In genomic region chr6:33192105-33192646, GRCh38 we compare ENCODE assay signal across 8 cellular contexts. TPM values are rescaled to one million over a fixed set of nuclear protein-coding genes. Genes with fewer than 3 reads are reported as not detected.
DNase-seq lines count a peak whose midpoint lies in the region; ATAC-seq and TF ChIP-seq lines count a peak whose summit lies in the region.

TSS of gene COL11A2 (minus strand) at chr6:33192467. CDS start at chr6:33192240, 227 bp downstream.

- H3K27ac Mint-ChIP-seq in activated naive CD4-positive, alpha-beta T cell treated with anti-CD3 and anti-CD28 coated beads for 36 hours = no peak within 1 kb of the TSS
- no peak within 1 kb of the TSS for H3K27ac Mint-ChIP-seq in dendritic cell treated with granulocyte-macrophage colony-stimulating factor and Interleukin-4, amounts not matched to agents 40 ng/mL and 50 ng/mL, for 4 days
- H3K27ac Mint-ChIP-seq in mesothelial cell of epicardium (no peak within 1 kb of the TSS), type B pancreatic cell (no peak within 1 kb of the TSS)

- no peak for DNase-seq in activated naive CD4-positive, alpha-beta T cell treated with anti-CD3 and anti-CD28 coated beads for 36 hours
- DNase-seq in activated naive CD4-positive, alpha-beta T cell treated with Interleukin-2 at 50 U/mL for 16 hours = no peak
- DNase-seq in mesothelial cell of epicardium (ENCODE audit: low spot score in 2 of 2, unreplicated experiment in 2 of 2) (no peak), type B pancreatic cell (ENCODE audit: extremely low spot score, unreplicated experiment) (no peak), NCI-H2107 treated with DMSO at 0.1 percent for 48 hours (lab: John Stamatoyannopoulos, UW; ENCODE audit: unreplicated experiment) (no peak), AG20443 (ENCODE audit: low spot score) (no peak)

- H3K36me3 Mint-ChIP-seq in activated naive CD4-positive, alpha-beta T cell treated with anti-CD3 and anti-CD28 coated beads for 36 hours (ENCODE audit: low read depth) = peaks cover 20% of the 10 kb centered on the region
- peaks cover 34% of the 10 kb centered on the region for H3K36me3 Mint-ChIP-seq in dendritic cell treated with granulocyte-macrophage colony-stimulating factor and Interleukin-4, amounts not matched to agents 40 ng/mL and 50 ng/mL, for 4 days (ENCODE audit: low read depth)
- peaks cover 13% of the 10 kb centered on the region for H3K36me3 Mint-ChIP-seq in mesothelial cell of epicardium
- H3K36me3 Mint-ChIP-seq in type B pancreatic cell = peaks cover 15% of the 10 kb centered on the region

- H3K4me3 Mint-ChIP-seq in activated naive CD4-positive, alpha-beta T cell treated with anti-CD3 and anti-CD28 coated beads for 36 hours = peak within 1 kb of the TSS; percentile 61
- peak within 1 kb of the TSS; percentile 68 for H3K4me3 Mint-ChIP-seq in dendritic cell treated with granulocyte-macrophage colony-stimulating factor and Interleukin-4, amounts not matched to agents 40 ng/mL and 50 ng/mL, for 4 days
- H3K4me3 Mint-ChIP-seq in mesothelial cell of epicardium = peak within 1 kb of the TSS; percentile 70
- H3K4me3 Mint-ChIP-seq in type B pancreatic cell = peak within 1 kb of the TSS; percentile 87

- H3K4me1 Mint-ChIP-seq in activated naive CD4-positive, alpha-beta T cell treated with anti-CD3 and anti-CD28 coated beads for 36 hours (ENCODE audit: low read depth) = peaks cover 17% of the 10 kb centered on the region
- peaks cover 27% of the 10 kb centered on the region for H3K4me1 Mint-ChIP-seq in dendritic cell treated with granulocyte-macrophage colony-stimulating factor and Interleukin-4, amounts not matched to agents 40 ng/mL and 50 ng/mL, for 4 days (ENCODE audit: low read depth)
- H3K4me1 Mint-ChIP-seq in mesothelial cell of epicardium = peaks cover 14% of the 10 kb centered on the region
- peaks cover 38% of the 10 kb centered on the region for H3K4me1 Mint-ChIP-seq in type B pancreatic cell (ENCODE audit: unreplicated experiment)

- CTCF ChIA-PET in activated naive CD4-positive, alpha-beta T cell treated with anti-CD3 and anti-CD28 coated beads for 36 hours (lab: Charles Lee) = no interaction called here

- no peaks in the 10 kb centered on the region for H3K9me3 Mint-ChIP-seq in activated naive CD4-positive, alpha-beta T cell treated with anti-CD3 and anti-CD28 coated beads for 36 hours
- no peaks in the 10 kb centered on the region for H3K9me3 Mint-ChIP-seq in dendritic cell treated with granulocyte-macrophage colony-stimulating factor and Interleukin-4, amounts not matched to agents 40 ng/mL and 50 ng/mL, for 4 days
- H3K9me3 Mint-ChIP-seq in mesothelial cell of epicardium (no peaks in the 10 kb centered on the region), type B pancreatic cell (no peaks in the 10 kb centered on the region)

- TF ChIP-seq CTCF in mesothelial cell of epicardium (IDR thresholded peaks at IDR 0.05; ENCODE audit: unreplicated experiment) (no peak), type B pancreatic cell (conservative IDR thresholded peaks at IDR 0.05) (no peak)

- intact Hi-C loops in activated naive CD4-positive, alpha-beta T cell treated with anti-CD3 and anti-CD28 coated beads for 36 hours (cut with micrococcal nuclease) = loop anchor here (10.0 kb wide), 1 partner anchor 1053 kb away; the partner anchor contains the start of gene SMIM29
- intact Hi-C loops in dendritic cell treated with granulocyte-macrophage colony-stimulating factor and Interleukin-4, amounts not matched to agents 40 ng/mL and 50 ng/mL, for 4 days (cut with micrococcal nuclease) = no loop called here

- peaks cover 9% of the 10 kb centered on the region for H3K27me3 Mint-ChIP-seq in activated naive CD4-positive, alpha-beta T cell treated with anti-CD3 and anti-CD28 coated beads for 36 hours (ENCODE audit: low read depth)
- H3K27me3 Mint-ChIP-seq in dendritic cell treated with granulocyte-macrophage colony-stimulating factor and Interleukin-4, amounts not matched to agents 40 ng/mL and 50 ng/mL, for 4 days = peaks cover 59% of the 10 kb centered on the region
- H3K27me3 Mint-ChIP-seq in mesothelial cell of epicardium (ENCODE audit: low read depth) = peaks cover 13% of the 10 kb centered on the region
- H3K27me3 Mint-ChIP-seq in type B pancreatic cell = peaks cover 41% of the 10 kb centered on the region

- no peak for ATAC-seq in HG02973 (IDR thresholded peaks at IDR 0.05; ENCODE audit: unreplicated experiment)

RNA-seq across cellular contexts. Expression of gene COL11A2, which starts in this region (rescaled TPM):
- 1 to 10 TPM in 1 of 2 experiments, under 1 TPM in 1; 0.88 to 1.4 TPM for total RNA-seq in activated naive CD4-positive, alpha-beta T cell treated with anti-CD3 and anti-CD28 coated beads for 36 hours
- total RNA-seq in mesothelial cell of epicardium = 12.6 to 14.4 TPM (median 14.2 TPM) in 3 replicates
- total RNA-seq in type B pancreatic cell (ENCODE audit: low replicate concordance) = 1.3 and 11.9 TPM in 2 replicates
